In genomic region chr3:138944842-138945645, GRCh38 we compare ENCODE assay signal across 1 cellular context.
TF ChIP-seq lines count a peak whose summit lies in the region.

No MANE protein-coding gene starts in this region.

TF ChIP-seq in K562, 482 proteins besides CTCF, POLR2A, EP300 and RAD21 (continued from another document and continues in another):
- TF ChIP-seq CHAMP1 (IDR thresholded peaks at IDR 0.05) (no peak), ZNF212 (CRISPR knock-in tag; IDR thresholded peaks at IDR 0.05) (no peak), NCOA1 (IDR thresholded peaks at IDR 0.05; ENCODE audit: low read depth) (no peak), PML (IDR thresholded peaks at IDR 0.05; ENCODE audit: low read length) (no peak), NRF1 (conservative IDR thresholded peaks at IDR 0.05 in 1 of 2, IDR thresholded peaks at IDR 0.05 in 1 of 2) (peak in 1 of 2 experiments; percentile 36; a peak in 2 of 4 replicates), DMBX1 (CRISPR knock-in tag; IDR thresholded peaks at IDR 0.05; ENCODE audit: borderline replicate concordance) (no peak), HDAC8 (tag; IDR thresholded peaks at IDR 0.05) (no peak), ZNF277 (CRISPR knock-in tag; IDR thresholded peaks at IDR 0.05; ENCODE audit: borderline replicate concordance) (no peak), MED1 (CRISPR knock-in tag; IDR thresholded peaks at IDR 0.05; ENCODE audit: borderline replicate concordance) (no peak), HDGF (IDR thresholded peaks at IDR 0.05) (no peak), ARID1B (IDR thresholded peaks at IDR 0.05) (0 out of 2 replicates have a peak, but pooled peaks have one; percentile 29), ZFP30 (CRISPR knock-in tag; IDR thresholded peaks at IDR 0.05; ENCODE audit: borderline replicate concordance) (no peak), RFX5 (IDR thresholded peaks at IDR 0.05; ENCODE audit: low read depth, low read length) (no peak), E2F1 (CRISPR knock-in tag; IDR thresholded peaks at IDR 0.05) (no peak; the same call in 1 of the 2 replicates), AFF4 (CRISPR knock-in tag; IDR thresholded peaks at IDR 0.05) (no peak; the same call in 1 of the 2 replicates), NELFE (IDR thresholded peaks at IDR 0.05; ENCODE audit: insufficient read depth, insufficient read length) (no peak), PREB (CRISPR knock-in tag; IDR thresholded peaks at IDR 0.05) (no peak), CHD2 (IDR thresholded peaks at IDR 0.05; ENCODE audit: low read depth, low read length) (no peak), PRDM10 (IDR thresholded peaks at IDR 0.05; ENCODE audit: partially characterized antibody) (no peak), BRCA1 (IDR thresholded peaks at IDR 0.05) (no peak), BRCA1 (CRISPR knock-in tag; IDR thresholded peaks at IDR 0.05) (no peak), HDAC3 (IDR thresholded peaks at IDR 0.05; ENCODE audit: borderline replicate concordance, partially characterized antibody) (no peak), ZNF134 (CRISPR knock-in tag; conservative IDR thresholded peaks at IDR 0.05) (no peak), RNF2 (IDR thresholded peaks at IDR 0.05) (no peak), STAT6 (CRISPR knock-in tag; IDR thresholded peaks at IDR 0.05) (no peak), RERE (CRISPR knock-in tag; IDR thresholded peaks at IDR 0.05; ENCODE audit: borderline replicate concordance) (no peak), ZNF280A (IDR thresholded peaks at IDR 0.05; ENCODE audit: low read depth, partially characterized antibody) (no peak), PTBP1 (IDR thresholded peaks at IDR 0.05; ENCODE audit: low read depth, low read length) (0 out of 2 replicates have a peak, but pooled peaks have one; percentile 20), CSDE1 (IDR thresholded peaks at IDR 0.05) (no peak), POU5F1 (IDR thresholded peaks at IDR 0.05; ENCODE audit: borderline replicate concordance, low read depth, low read length, partially characterized antibody) (no peak), ZNF146 (CRISPR knock-in tag; IDR thresholded peaks at IDR 0.05; ENCODE audit: unreplicated experiment) (no peak), FUS (optimal IDR thresholded peaks at IDR 0.05; ENCODE audit: low read depth, low read length) (no peak), CBX1 (IDR thresholded peaks at IDR 0.05; ENCODE audit: low read depth) (peak; percentile 11; the same call in 1 of the 2 replicates), XRCC3 (IDR thresholded peaks at IDR 0.05) (no peak), YBX1 (IDR thresholded peaks at IDR 0.05) (no peak)
